Comparison of ENCODE assay signal across 8 cellular contexts in genomic region chr5:133868946-133869674, GRCh38.
DNase-seq lines count a peak whose midpoint lies in the region; ATAC-seq, FAIRE-seq and TF ChIP-seq lines count a peak whose summit lies in the region.

No MANE protein-coding gene starts in this region.

- H3K4me1 ChIP-seq in SJSA1 (replicated peaks) = no peaks in the 10 kb centered on the region
- peaks cover 4 to 11% (median 8%) of the 10 kb centered on the region in 4 donors for H3K4me1 ChIP-seq in upper lobe of left lung

- H3K27me3 ChIP-seq in SJSA1 (replicated peaks) (peaks cover 13% of the 10 kb centered on the region), upper lobe of left lung (no peaks in the 10 kb centered on the region)

- no peak for TF ChIP-seq EP300 in upper lobe of left lung (IDR thresholded peaks at IDR 0.05)

- TF ChIP-seq CTCF in D721Med (IDR thresholded peaks at IDR 0.05; ENCODE audit: insufficient read depth, missing control alignments) = peak; percentile 92
- peak; percentile 58 to 79 (median 69) for TF ChIP-seq CTCF in upper lobe of left lung (IDR thresholded peaks at IDR 0.05)

- DNase-seq in D721Med (ENCODE audit: insufficient read length, low spot score) (no peak), HT1080 (ENCODE audit: low read depth) (peak; percentile 61), SJSA1 (ENCODE audit: low read depth in 1 of 2, low spot score in 2 of 2) (peak; percentile 65 to 81), glomerular endothelial cell (ENCODE audit: extremely low read depth, low read depth, low spot score) (peak; percentile 36), posterior vena cava (ENCODE audit: low spot score) (peak; percentile 93), upper lobe of left lung (peak in 1 of 2 donors; percentile 66)
- peak; percentile 10 to 62 (median 48) for DNase-seq in activated naive CD4-positive, alpha-beta T cell (lab: John Stamatoyannopoulos, UW)

- no peak overlapping the region for H3K4me3 ChIP-seq in SJSA1
- H3K4me3 ChIP-seq in upper lobe of left lung = peak overlapping the region in 2 of 4 donors; percentile 1 to 17

- H3K36me3 ChIP-seq in SJSA1 (no peaks in the 10 kb centered on the region), upper lobe of left lung (no peaks in the 10 kb centered on the region)

- intact Hi-C loops in posterior vena cava (cut with DNase I) = loop anchor here (5.0 to 10.0 kb wide), 2 partner anchors 434 to 757 kb away; no protein-coding TSS in a partner anchor

- no peak overlapping the region for H3K27ac ChIP-seq in SJSA1
- no peak overlapping the region for H3K27ac ChIP-seq in upper lobe of left lung

- ATAC-seq in upper lobe of left lung (ENCODE audit: low FRiP score in 2 of 2) (peak in 1 of 2 donors; percentile 71), GM21737 (IDR thresholded peaks at IDR 0.05; ENCODE audit: unreplicated experiment) (no peak)

- 0 out of 2 replicates have a peak, but pooled peaks cover 2% of the 10 kb centered on the region for H3K9me3 ChIP-seq in SJSA1 (replicated peaks)
- no peaks in the 10 kb centered on the region for H3K9me3 ChIP-seq in upper lobe of left lung

- 18 to 20% methylated on average over 17 of the region's 17 CpGs for WGBS in upper lobe of left lung, 2 donors

- FAIRE-seq in D721Med (lab: Jason Lieb, UNC) = peak; percentile 11

- no peak for TF ChIP-seq POLR2A in upper lobe of left lung (IDR thresholded peaks at IDR 0.05)
